8 cellular contexts compared by ENCODE assay signal in the genomic region with DNA sequence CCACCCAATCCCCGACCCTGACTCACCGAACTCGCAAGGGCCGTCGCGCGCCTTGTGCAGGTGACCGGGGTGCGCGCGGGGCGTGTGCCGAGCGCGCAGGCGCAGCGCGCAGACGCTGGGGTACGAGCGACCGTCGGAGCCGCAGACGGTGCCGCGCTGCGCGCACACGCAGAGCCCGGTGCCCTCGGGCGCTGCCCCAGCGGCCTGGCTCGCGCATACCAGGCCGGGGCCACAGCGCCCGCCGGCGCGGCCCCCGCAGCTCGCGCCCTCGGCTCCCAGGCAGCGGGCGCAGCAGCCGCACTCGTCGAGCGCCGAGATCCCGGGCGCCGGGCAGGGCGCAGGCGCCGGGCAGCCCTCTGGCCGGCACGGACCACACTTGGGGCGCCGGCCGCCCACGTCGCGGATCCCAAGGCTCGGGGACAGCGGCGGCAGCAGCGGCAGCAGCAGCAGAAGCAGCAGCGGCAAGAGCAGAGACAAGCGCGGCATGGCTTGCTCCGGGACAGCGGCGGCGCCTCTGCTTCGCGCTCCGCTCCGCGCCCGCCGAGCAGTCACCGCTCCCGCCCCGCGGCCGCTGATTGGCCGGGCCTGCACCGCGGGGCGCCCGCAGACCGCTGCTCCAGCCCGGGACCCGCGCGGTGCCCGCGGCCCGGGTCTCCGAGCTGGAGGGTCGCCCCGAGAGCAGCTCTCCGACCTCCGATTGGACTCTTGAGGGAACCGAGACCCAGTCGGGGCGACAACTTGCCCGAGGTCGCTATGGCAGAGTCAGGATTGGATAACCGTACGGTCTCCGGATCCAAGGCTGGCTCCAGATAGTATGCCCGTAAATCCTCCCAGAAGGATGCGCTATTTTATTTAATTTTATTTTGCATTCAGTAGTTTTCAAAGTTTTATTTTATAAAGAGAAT. TPM values are rescaled to one million over a fixed set of nuclear protein-coding genes. Genes with fewer than 3 reads are reported as not detected.
DNase-seq lines count a peak whose midpoint lies in the region; ATAC-seq and TF ChIP-seq lines count a peak whose summit lies in the region.

A gene with protein sequence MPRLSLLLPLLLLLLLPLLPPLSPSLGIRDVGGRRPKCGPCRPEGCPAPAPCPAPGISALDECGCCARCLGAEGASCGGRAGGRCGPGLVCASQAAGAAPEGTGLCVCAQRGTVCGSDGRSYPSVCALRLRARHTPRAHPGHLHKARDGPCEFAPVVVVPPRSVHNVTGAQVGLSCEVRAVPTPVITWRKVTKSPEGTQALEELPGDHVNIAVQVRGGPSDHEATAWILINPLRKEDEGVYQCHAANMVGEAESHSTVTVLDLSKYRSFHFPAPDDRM (minus strand): TSS at position 516 of the 905 bp plus-strand sequence. CDS start 30 bp downstream, at position 486.

- no peaks in the 10 kb centered on the region for H3K9me3 ChIP-seq in mesenchymal stem cell (ENCODE audit: control insufficient read depth, low read length)
- no peaks in the 10 kb centered on the region for H3K9me3 ChIP-seq in upper lobe of left lung

- no peak within 1 kb of the TSS for H3K27ac ChIP-seq in dorsolateral prefrontal cortex
- no peak within 1 kb of the TSS for H3K27ac ChIP-seq in mesenchymal stem cell (ENCODE audit: low read length, poor library complexity, severe bottlenecking)
- no peak within 1 kb of the TSS for H3K27ac ChIP-seq in upper lobe of left lung

- H4K8ac ChIP-seq in mesenchymal stem cell (ENCODE audit: low read length) = no peak within 1 kb of the TSS

- under 1% methylated on average over 78 of the region's 118 CpGs for WGBS in mesenchymal stem cell
- WGBS in upper lobe of left lung, 2 donors = 3 to 7% methylated on average over 10 to 26 of the region's 118 CpGs

- H3K18ac ChIP-seq in mesenchymal stem cell (ENCODE audit: low read depth in 1 of 2, low read length in 2 of 2) = peak within 1 kb of the TSS in 1 of 2 experiments; percentile 11

- peak within 1 kb of the TSS in 1 of 2 experiments; percentile 95 for H3K23ac ChIP-seq in mesenchymal stem cell (ENCODE audit: low read length in 2 of 2)

- H3K79me1 ChIP-seq in mesenchymal stem cell (replicated peaks; ENCODE audit: low read length, poor library complexity, severe bottlenecking) = no peaks in the 10 kb centered on the region

- H2BK5ac ChIP-seq in mesenchymal stem cell (ENCODE audit: low read depth, low read length, poor library complexity, severe bottlenecking) = no peak within 1 kb of the TSS

- ATAC-seq in upper lobe of left lung (ENCODE audit: low FRiP score in 2 of 2) (peak in 1 of 2 donors; percentile 59), HG03135 (IDR thresholded peaks at IDR 0.05; ENCODE audit: unreplicated experiment) (no peak), HG03175 (IDR thresholded peaks at IDR 0.05; ENCODE audit: unreplicated experiment) (no peak)

- H2BK12ac ChIP-seq in mesenchymal stem cell (ENCODE audit: low read length in 2 of 2) = no peak within 1 kb of the TSS

- TF ChIP-seq CTCF in dorsolateral prefrontal cortex (IDR thresholded peaks at IDR 0.05 in 54 of 56, conservative IDR thresholded peaks at IDR 0.05 in 2 of 56; ENCODE audit: low read depth in 1 of 56, partially characterized antibody in 56 of 56) = no peak
- TF ChIP-seq CTCF in upper lobe of left lung (IDR thresholded peaks at IDR 0.05) = no peak

- no peak for TF ChIP-seq EP300 in upper lobe of left lung (IDR thresholded peaks at IDR 0.05)

- H2AFZ ChIP-seq in mesenchymal stem cell (ENCODE audit: low read depth, low read length) = peak within 1 kb of the TSS; percentile 39

- no peak for TF ChIP-seq POLR2A in upper lobe of left lung (IDR thresholded peaks at IDR 0.05)

- H2AK5ac ChIP-seq in mesenchymal stem cell (ENCODE audit: low read length, severe bottlenecking) = no peak within 1 kb of the TSS

- no peak within 1 kb of the TSS for H3K4ac ChIP-seq in mesenchymal stem cell (ENCODE audit: low read depth in 1 of 2, low read length in 2 of 2)

- H3K4me2 ChIP-seq in mesenchymal stem cell (ENCODE audit: low read length, poor library complexity, severe bottlenecking) = peak within 1 kb of the TSS; percentile 98

- no peak within 1 kb of the TSS for H3K9ac ChIP-seq in mesenchymal stem cell (ENCODE audit: low read length)

- H3K36me3 ChIP-seq in mesenchymal stem cell (ENCODE audit: control insufficient read depth in 1 of 2, insufficient read depth in 2 of 2, low read depth in 1 of 2, low read length in 2 of 2) (no peaks in the 10 kb centered on the region), upper lobe of left lung (no peaks in the 10 kb centered on the region)

- no peak within 1 kb of the TSS for H2BK120ac ChIP-seq in mesenchymal stem cell (ENCODE audit: low read depth, low read length)

- no peak within 1 kb of the TSS for H3K14ac ChIP-seq in mesenchymal stem cell (ENCODE audit: low read length in 2 of 2)

- H3K27me3 ChIP-seq in dorsolateral prefrontal cortex (peaks cover 0 to 42% (median 8%) of the 10 kb centered on the region in 45 donors), mesenchymal stem cell (ENCODE audit: control insufficient read depth in 1 of 2, insufficient read depth in 1 of 2, low read length in 2 of 2) (peaks cover 49 to 63% of the 10 kb centered on the region in 2 experiments), upper lobe of left lung (peaks cover 0 to 14% (median 2%) of the 10 kb centered on the region in 4 donors)

- peak; percentile 7 for DNase-seq in stimulated activated CD4-positive, alpha-beta T cell treated with anti-CD3 and anti-CD28 coated beads, Interleukin-12 subunit alpha, Interleukin-12 subunit beta, amount 100 ng/mL, for 4 hours
- DNase-seq in stimulated activated CD4-positive, alpha-beta T cell treated with anti-CD3 and anti-CD28 coated beads, Interleukin-4, amount 100 ng/mL, for 24 hours = no peak
- peak; percentile 88 for DNase-seq in NCI-H2196 (lab: John Stamatoyannopoulos, UW; ENCODE audit: unreplicated experiment)
- peak in 3 of 10 donors; percentile 40 to 49 (median 46) for DNase-seq in dorsolateral prefrontal cortex
- peak; percentile 21 for DNase-seq in mesenchymal stem cell
- DNase-seq in upper lobe of left lung = peak; percentile 15 to 87

- H3K4me1 ChIP-seq in mesenchymal stem cell (ENCODE audit: control insufficient read depth, insufficient read depth, low read depth, low read length) (peaks cover 14% of the 10 kb centered on the region), upper lobe of left lung (peaks cover 2 to 20% (median 12%) of the 10 kb centered on the region in 4 donors)

- H2BK15ac ChIP-seq in mesenchymal stem cell (ENCODE audit: low read depth, poor library complexity, severe bottlenecking) = no peak within 1 kb of the TSS

- H3K4me3 ChIP-seq in dorsolateral prefrontal cortex (peak within 1 kb of the TSS; percentile 0 to 71 (median 52)), mesenchymal stem cell (ENCODE audit: insufficient read depth in 1 of 2, low read depth in 1 of 2, low read length in 2 of 2) (peak within 1 kb of the TSS; percentile 63 to 65), upper lobe of left lung (peak within 1 kb of the TSS in 3 of 4 donors; percentile 41 to 44 (median 42))

- intact Hi-C loops in dorsolateral prefrontal cortex (cut with DNase I) = no loop called here

- no peak within 1 kb of the TSS for H4K91ac ChIP-seq in mesenchymal stem cell (ENCODE audit: low read length)

RNA-seq across cellular contexts. Expression of the gene that starts here (rescaled TPM):
- total RNA-seq in dorsolateral prefrontal cortex (1 to 10 TPM in 97 of 120 experiments, under 1 TPM in 21, not detected in 2; 0.45 to 4.4 (median 1.7) TPM), upper lobe of left lung (1 to 10 TPM in 2 of 6 donors, under 1 TPM in 1, not detected in 3; 0.66 to 2.6 (median 1.4) TPM)
- polyA plus RNA-seq in mesenchymal stem cell (2013, experiment 1 of 2) = 0.08 TPM
- polyA plus RNA-seq in mesenchymal stem cell (2013, experiment 2 of 2) = not detected
